8 cellular contexts compared by ENCODE assay signal in the genomic region with DNA sequence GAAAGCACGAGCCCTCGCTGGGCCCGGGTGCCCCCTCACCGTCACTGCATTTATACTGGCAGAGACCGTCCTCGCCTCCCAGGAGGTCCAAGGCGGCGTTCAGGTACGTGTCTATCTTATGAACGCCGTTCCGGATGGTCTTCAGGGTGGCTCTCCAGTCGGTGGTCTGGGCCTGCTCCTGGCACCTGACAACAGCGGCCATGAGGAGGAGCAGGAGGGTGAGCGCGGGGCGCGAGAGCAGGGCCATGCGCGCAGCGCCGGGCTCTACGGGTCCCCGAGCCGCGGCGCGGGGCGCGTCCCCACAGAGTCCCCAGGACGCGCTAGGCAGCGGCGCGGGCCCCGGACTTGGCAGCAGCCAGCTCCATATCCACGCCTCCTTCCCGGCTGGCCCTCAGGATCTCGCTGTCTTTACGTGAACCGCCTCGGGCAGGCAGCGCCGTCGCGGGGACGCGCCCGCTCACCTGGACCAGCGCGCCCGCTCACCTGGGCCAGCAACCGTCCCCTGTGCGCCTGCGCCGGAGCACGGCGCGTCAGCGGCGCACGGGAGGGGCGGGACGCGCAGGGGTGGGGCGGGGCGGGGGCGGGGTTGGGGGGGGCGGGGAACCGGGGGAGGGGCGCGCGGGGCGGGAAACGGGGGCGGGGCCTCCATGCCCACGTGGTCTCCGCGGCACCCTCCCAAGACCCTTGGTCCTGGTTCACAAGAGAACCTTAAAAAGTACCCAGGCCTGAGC. TPM values are rescaled to one million over a fixed set of nuclear protein-coding genes. Genes with fewer than 3 reads are reported as not detected.
DNase-seq lines count a peak whose midpoint lies in the region; ATAC-seq and TF ChIP-seq lines count a peak whose summit lies in the region.

A gene (minus strand): TSS at position 508 of the 731 bp plus-strand sequence. CDS start 261 bp downstream, at position 247.

- H3K4me1 ChIP-seq in mesendoderm (ENCODE audit: control insufficient read depth, low read depth, low read length): peaks cover 2% of the 10 kb centered on the region

- H3K56ac ChIP-seq in mesendoderm (ENCODE audit: low read length): peak within 1 kb of the TSS; percentile 92

- H3K36me3 ChIP-seq in mesendoderm (ENCODE audit: control insufficient read depth, insufficient read depth, low read length): no peaks in the 10 kb centered on the region

- no peaks in the 10 kb centered on the region for H3K27me3 ChIP-seq in mesendoderm (ENCODE audit: insufficient read depth, low read length, poor library complexity)

- H2BK120ac ChIP-seq in mesendoderm (ENCODE audit: low read depth, low read length): no peak within 1 kb of the TSS

- WGBS in mesendoderm (ENCODE audit: extremely low coverage, insufficient coverage, low lambda C conversion rate): no CpG with 5 or more reads among the region's 79 CpGs

- intact Hi-C loops in CD14-positive monocyte (cut with micrococcal nuclease): no loop called here

- no peak for TF ChIP-seq CTCF in CD14-positive monocyte (IDR thresholded peaks at IDR 0.05)

- no peak within 1 kb of the TSS for H4K5ac ChIP-seq in mesendoderm (ENCODE audit: low read length)

- peaks cover 15% of the 10 kb centered on the region for H3K4me1 Mint-ChIP-seq in CD14-positive monocyte
- H3K4me1 Mint-ChIP-seq in effector memory CD8-positive, alpha-beta T cell (ENCODE audit: low read depth in 2 of 2): peaks cover 9 to 20% of the 10 kb centered on the region in 2 donors

- peaks cover 21% of the 10 kb centered on the region for H3K79me2 ChIP-seq in mesendoderm (ENCODE audit: control insufficient read depth, insufficient read depth, low read length)

- no peak within 1 kb of the TSS for H4K8ac ChIP-seq in mesendoderm (ENCODE audit: low read depth, low read length)

- peak within 1 kb of the TSS; percentile 23 for H2BK5ac ChIP-seq in mesendoderm (ENCODE audit: low read length)

- H3K4ac ChIP-seq in mesendoderm (ENCODE audit: low read depth, low read length): no peak within 1 kb of the TSS

- H3K9ac ChIP-seq in mesendoderm (ENCODE audit: low read length): peak within 1 kb of the TSS; percentile 92

- ATAC-seq in GM19328 (IDR thresholded peaks at IDR 0.05; ENCODE audit: unreplicated experiment) (peak; percentile 78), HG03460 (IDR thresholded peaks at IDR 0.05; ENCODE audit: unreplicated experiment) (peak; percentile 89)
- ATAC-seq in effector memory CD8-positive, alpha-beta T cell (replicated peaks): peak; percentile 86

- H3K4me3 Mint-ChIP-seq in CD14-positive monocyte: peak within 1 kb of the TSS; percentile 90 to 93
- H3K4me3 Mint-ChIP-seq in effector memory CD8-positive, alpha-beta T cell: peak within 1 kb of the TSS; percentile 83 to 86

- peak within 1 kb of the TSS; percentile 66 for H3K27ac ChIP-seq in mesendoderm (ENCODE audit: low read depth, low read length)

- H3K79me1 ChIP-seq in mesendoderm (ENCODE audit: low read length): peaks cover 8% of the 10 kb centered on the region

- peaks cover 5 to 13% (median 7%) of the 10 kb centered on the region in 3 donors for H3K27me3 Mint-ChIP-seq in CD14-positive monocyte (ENCODE audit: low read depth in 3 of 3)
- no peaks in the 10 kb centered on the region for H3K27me3 Mint-ChIP-seq in effector memory CD8-positive, alpha-beta T cell

- no peaks in the 10 kb centered on the region for H3K9me3 Mint-ChIP-seq in CD14-positive monocyte
- H3K9me3 Mint-ChIP-seq in effector memory CD8-positive, alpha-beta T cell: no peaks in the 10 kb centered on the region

- H3K4me3 ChIP-seq in mesendoderm (ENCODE audit: low read length): peak within 1 kb of the TSS; percentile 91

- H2BK15ac ChIP-seq in mesendoderm (replicated peaks; ENCODE audit: low read depth): no peak within 1 kb of the TSS

- H3K18ac ChIP-seq in mesendoderm (ENCODE audit: low read length): no peak within 1 kb of the TSS

- peaks cover 1 to 4% of the 10 kb centered on the region in 2 donors for H3K36me3 Mint-ChIP-seq in CD14-positive monocyte
- H3K36me3 Mint-ChIP-seq in effector memory CD8-positive, alpha-beta T cell (ENCODE audit: insufficient read depth): peaks cover 6% of the 10 kb centered on the region

- no peak within 1 kb of the TSS for H3K23ac ChIP-seq in mesendoderm (ENCODE audit: low read length)

- DNase-seq in CD14-positive monocyte (ENCODE audit: low spot score): no peak
- peak; percentile 51 for DNase-seq in NCI-H748 treated with DMSO at 0.1 percent for 48 hours (lab: John Stamatoyannopoulos, UW)
- peak; percentile 90 for DNase-seq in activated CD8-positive, alpha-beta memory T cell treated with anti-CD3 and anti-CD28 coated beads for 24 hours
- peak; percentile 62 to 77 (median 67) for DNase-seq in effector memory CD8-positive, alpha-beta T cell
- DNase-seq in mesendoderm: peak; percentile 94
- DNase-seq in stimulated activated CD8-positive, alpha-beta memory T cell treated with anti-CD3 and anti-CD28 coated beads, Interleukin-15, amount 100 ng/mL, for 1 hour (ENCODE audit: low read depth): peak; percentile 48

- no peak within 1 kb of the TSS for H2AK5ac ChIP-seq in mesendoderm (ENCODE audit: low read length)

- H3K27ac Mint-ChIP-seq in CD14-positive monocyte: peak within 1 kb of the TSS; percentile 37 to 81 (median 50)
- peak within 1 kb of the TSS; percentile 65 to 80 for H3K27ac Mint-ChIP-seq in effector memory CD8-positive, alpha-beta T cell

- peak within 1 kb of the TSS; percentile 99 for H3K4me2 ChIP-seq in mesendoderm (ENCODE audit: low read length)

RNA-seq across cellular contexts. Expression of the gene that starts here (rescaled TPM):
- polyA plus RNA-seq in CD14-positive monocyte: 10 to 100 TPM; 15.1 to 16.2 TPM
- polyA plus RNA-seq in mesendoderm (2013, experiment 1 of 2): 37.7 TPM
- 39.6 TPM for polyA plus RNA-seq in mesendoderm (2013, experiment 2 of 2)
